Comparison of ENCODE assay signal across 8 cellular contexts in genomic region chr5:130720355-130720754, GRCh38.
A peak's percentile ranks its signal among the peaks of the same experiment; 100 is the strongest.
DNase-seq lines count a peak whose midpoint lies in the region; ATAC-seq and TF ChIP-seq lines count a peak whose summit lies in the region.

No MANE protein-coding gene starts in this region.

- no TSS peak for BruUV-seq in HCT116 (replicated peaks; lab: Mats Ljungman, UMichigan)

- no peak overlapping the region for H3K4me2 ChIP-seq in HCT116 (ENCODE audit: low read length)

- no peak overlapping the region for H3K9ac ChIP-seq in HCT116 (ENCODE audit: low read length)

- H3K27me3 Mint-ChIP-seq in T-helper 17 cell, result peaks cover 41% of the 10 kb centered on the region

- POLR2A ChIA-PET in HCT116 (lab: Charles Lee), result no interaction called here

- H2AFZ ChIP-seq in HCT116 (ENCODE audit: low read depth, low read length, poor library complexity, severe bottlenecking), result no peak overlapping the region

- peak; percentile 16 for DNase-seq in AG20443 (ENCODE audit: low spot score)
- peak; percentile 45 for DNase-seq in HCT116 (ENCODE audit: low read depth, low spot score)
- DNase-seq in iPS DF 19.7 (ENCODE audit: low read depth, low spot score), result peak; percentile 15
- no peak for DNase-seq in T-helper 17 cell
- DNase-seq in activated T-cell treated with anti-CD3 and anti-CD28 coated beads, Interleukin-2, amount 50 U/mL, for 1 hour, result no peak
- no peak for DNase-seq in NCI-H774 (lab: John Stamatoyannopoulos, UW)

- no peak overlapping the region for H3K27ac ChIP-seq in HCT116 (ENCODE audit: low read depth, low read length)

- no peaks in the 10 kb centered on the region for H3K36me3 ChIP-seq in HCT116 (ENCODE audit: control insufficient read depth in 1 of 2, insufficient read depth in 2 of 2, low read length in 2 of 2)

- TF ChIP-seq POLR2A in HCT116 (IDR thresholded peaks at IDR 0.05; ENCODE audit: borderline replicate concordance, extremely low read depth, insufficient read depth, insufficient read length), result no peak

- RAD21 ChIA-PET in HCT116 (lab: Charles Lee; ENCODE audit: low non-redundant PET in 1 of 2, low total read pairs in 2 of 2, uncharacterized antibody in 2 of 2, unreplicated experiment in 2 of 2), result no interaction called here

- H3K4me1 ChIP-seq in HCT116 (ENCODE audit: control insufficient read depth in 1 of 2, insufficient read depth in 2 of 2, low read length in 2 of 2), result no peaks in the 10 kb centered on the region

- ATAC-seq in HCT116 (peak; percentile 100), SK-N-SH treated with all-trans-retinoic acid at 6 μM for 48 hours (peak; percentile 96), T-helper 17 cell (no peak), HG03521 (IDR thresholded peaks at IDR 0.05; ENCODE audit: unreplicated experiment) (no peak)

- peak; percentile 56 to 74 (median 69); a peak in 5 of 6 replicates for TF ChIP-seq CTCF in HCT116 (IDR thresholded peaks at IDR 0.05 in 2 of 3, conservative IDR thresholded peaks at IDR 0.05 in 1 of 3; ENCODE audit: borderline replicate concordance in 1 of 3, insufficient read depth in 1 of 3, low read depth in 2 of 3, low read length in 2 of 3)

- H3K9me3 ChIP-seq in HCT116 (ENCODE audit: control insufficient read depth in 1 of 2, insufficient read depth in 1 of 2, low read depth in 1 of 2, low read length in 2 of 2), result no peaks in the 10 kb centered on the region
- no peaks in the 10 kb centered on the region for H3K9me3 ChIP-seq in T-helper 17 cell (ENCODE audit: control insufficient read depth, low read length, poor library complexity, severe bottlenecking)

- intact Hi-C loops in HCT116 (cut with micrococcal nuclease), result loop anchor here (1.0 to 10.0 kb wide), 5 partner anchors 384 to 946 kb away; no protein-coding TSS in a partner anchor

- CTCF ChIA-PET in HCT116 (lab: Charles Lee), result no interaction called here

- peaks cover 2% of the 10 kb centered on the region for H3K4me1 Mint-ChIP-seq in T-helper 17 cell

- H3K4me3 Mint-ChIP-seq in T-helper 17 cell, result no peak overlapping the region

- no peaks in the 10 kb centered on the region for H3K79me2 ChIP-seq in HCT116 (ENCODE audit: insufficient read depth, low read length)

- H3K27ac Mint-ChIP-seq in T-helper 17 cell, result no peak overlapping the region

- no peaks in the 10 kb centered on the region for H3K9me2 ChIP-seq in HCT116 (ENCODE audit: insufficient read depth)

- TF ChIP-seq RAD21 in HCT116 (IDR thresholded peaks at IDR 0.05; ENCODE audit: low read depth), result peak; percentile 88

- H3K27me3 ChIP-seq in HCT116 (ENCODE audit: insufficient read depth, low read length), result no peaks in the 10 kb centered on the region

- no peak overlapping the region for H3K4me3 ChIP-seq in HCT116 (replicated peaks in 1 of 2; ENCODE audit: low read depth in 1 of 2, low read length in 2 of 2)

- H4K20me1 ChIP-seq in HCT116 (ENCODE audit: insufficient read depth), result no peaks in the 10 kb centered on the region

- H3K36me3 Mint-ChIP-seq in T-helper 17 cell (ENCODE audit: low read depth), result no peaks in the 10 kb centered on the region

TF ChIP-seq in HCT116, 20 proteins besides CTCF, POLR2A, EP300 and RAD21 (continues in another document):
- TF ChIP-seq ELF1 (IDR thresholded peaks at IDR 0.05; ENCODE audit: borderline replicate concordance, low read depth), result no peak
- TF ChIP-seq MAX (IDR thresholded peaks at IDR 0.05), result no peak
- TF ChIP-seq EGR1 (IDR thresholded peaks at IDR 0.05; ENCODE audit: low read depth), result no peak
- TF ChIP-seq SIN3A (IDR thresholded peaks at IDR 0.05; ENCODE audit: low read depth), result no peak
- no peak for TF ChIP-seq EZH2phosphoT487 (IDR thresholded peaks at IDR 0.05; ENCODE audit: borderline replicate concordance)
- TF ChIP-seq TCF7L2 (IDR thresholded peaks at IDR 0.05; ENCODE audit: borderline replicate concordance, extremely low read depth, insufficient read depth, insufficient read length), result no peak
- no peak for TF ChIP-seq ZNF274 (IDR thresholded peaks at IDR 0.05; ENCODE audit: low read depth, low read length)
- TF ChIP-seq CBX3 (IDR thresholded peaks at IDR 0.05; ENCODE audit: low read depth), result no peak
- TF ChIP-seq POLR2AphosphoS5 (IDR thresholded peaks at IDR 0.05; ENCODE audit: low read depth, low read length), result no peak
- TF ChIP-seq ATF3 (IDR thresholded peaks at IDR 0.05), result no peak
- no peak for TF ChIP-seq ZBTB33 (IDR thresholded peaks at IDR 0.05; ENCODE audit: extremely low read depth, insufficient replicate concordance, low read length)
- no peak for TF ChIP-seq JUND (IDR thresholded peaks at IDR 0.05)
- TF ChIP-seq FOSL1 (IDR thresholded peaks at IDR 0.05; ENCODE audit: low read depth), result no peak
- TF ChIP-seq ZFX (IDR thresholded peaks at IDR 0.05), result no peak
- no peak for TF ChIP-seq YY1 (IDR thresholded peaks at IDR 0.05; ENCODE audit: extremely low read depth, insufficient replicate concordance, low read depth, low read length)

TF ChIP-seq in SK-N-SH treated with all-trans-retinoic acid at 6 μM for 48 hours, 23 proteins besides CTCF, POLR2A, EP300 and RAD21:
- TF ChIP-seq SNAI2 (CRISPR knock-in tag; IDR thresholded peaks at IDR 0.05) (no peak), ZFP3 (CRISPR knock-in tag; IDR thresholded peaks at IDR 0.05) (no peak), ZFP30 (CRISPR knock-in tag; IDR thresholded peaks at IDR 0.05) (no peak), CREB5 (CRISPR knock-in tag; IDR thresholded peaks at IDR 0.05; ENCODE audit: low read depth) (no peak), POU6F1 (CRISPR knock-in tag; IDR thresholded peaks at IDR 0.05; ENCODE audit: borderline replicate concordance, low read depth) (no peak), RARB (CRISPR knock-in tag; IDR thresholded peaks at IDR 0.05) (no peak), ZC3H10 (CRISPR knock-in tag; IDR thresholded peaks at IDR 0.05) (no peak), ZNF70 (CRISPR knock-in tag; IDR thresholded peaks at IDR 0.05) (no peak)

Comparison
In these comparisons a context has a peak if more than half of its experiments do, and no peak if none do; other contexts are left out.
1. DNase-seq: peak in AG20443 (single experiment), HCT116 (single experiment) and iPS DF 19.7 (single experiment); none in T-helper 17 cell (0 of 3), activated T-cell treated with anti-CD3 and anti-CD28 coated beads, Interleukin-2, amount 50 U/mL, for 1 hour (single experiment) and NCI-H774 (single experiment).
2. ATAC-seq: peak in HCT116 (single experiment) and SK-N-SH treated with all-trans-retinoic acid at 6 μM for 48 hours (single experiment); none in T-helper 17 cell (single experiment) and HG03521 (single experiment).